Comparison of ENCODE assay signal across 1 cellular context in genomic region chr4:101291198-101291597, GRCh38.
TF ChIP-seq lines count a peak whose summit lies in the region.

No MANE protein-coding gene starts in this region.

TF ChIP-seq in GM12878, 131 proteins besides CTCF, POLR2A, EP300 and RAD21 (continued from another document):
- TF ChIP-seq RFX5 (IDR thresholded peaks at IDR 0.05; ENCODE audit: low read depth, low read length) (no peak), ZNF622 (IDR thresholded peaks at IDR 0.05) (no peak), ZNF592 (IDR thresholded peaks at IDR 0.05) (no peak), BRCA1 (IDR thresholded peaks at IDR 0.05; ENCODE audit: low read depth, low read length) (no peak), MYB (IDR thresholded peaks at IDR 0.05; ENCODE audit: borderline replicate concordance, low read depth, low read length) (no peak), SMAD5 (IDR thresholded peaks at IDR 0.05; ENCODE audit: low read depth) (no peak), ZSCAN29 (IDR thresholded peaks at IDR 0.05) (no peak)
- TF ChIP-seq, protein P1, sequence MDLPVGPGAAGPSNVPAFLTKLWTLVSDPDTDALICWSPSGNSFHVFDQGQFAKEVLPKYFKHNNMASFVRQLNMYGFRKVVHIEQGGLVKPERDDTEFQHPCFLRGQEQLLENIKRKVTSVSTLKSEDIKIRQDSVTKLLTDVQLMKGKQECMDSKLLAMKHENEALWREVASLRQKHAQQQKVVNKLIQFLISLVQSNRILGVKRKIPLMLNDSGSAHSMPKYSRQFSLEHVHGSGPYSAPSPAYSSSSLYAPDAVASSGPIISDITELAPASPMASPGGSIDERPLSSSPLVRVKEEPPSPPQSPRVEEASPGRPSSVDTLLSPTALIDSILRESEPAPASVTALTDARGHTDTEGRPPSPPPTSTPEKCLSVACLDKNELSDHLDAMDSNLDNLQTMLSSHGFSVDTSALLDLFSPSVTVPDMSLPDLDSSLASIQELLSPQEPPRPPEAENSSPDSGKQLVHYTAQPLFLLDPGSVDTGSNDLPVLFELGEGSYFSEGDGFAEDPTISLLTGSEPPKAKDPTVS (IDR thresholded peaks at IDR 0.05; ENCODE audit: low read depth, low read length), result no peak
- TF ChIP-seq, protein P2, sequence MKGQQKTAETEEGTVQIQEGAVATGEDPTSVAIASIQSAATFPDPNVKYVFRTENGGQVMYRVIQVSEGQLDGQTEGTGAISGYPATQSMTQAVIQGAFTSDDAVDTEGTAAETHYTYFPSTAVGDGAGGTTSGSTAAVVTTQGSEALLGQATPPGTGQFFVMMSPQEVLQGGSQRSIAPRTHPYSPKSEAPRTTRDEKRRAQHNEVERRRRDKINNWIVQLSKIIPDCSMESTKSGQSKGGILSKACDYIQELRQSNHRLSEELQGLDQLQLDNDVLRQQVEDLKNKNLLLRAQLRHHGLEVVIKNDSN (IDR thresholded peaks at IDR 0.05; ENCODE audit: borderline replicate concordance, extremely low read length, insufficient read depth, low read depth, low read length), result no peak
TF ChIP-seq in GM12878: peak in this region for 0.
